In the genomic region with DNA sequence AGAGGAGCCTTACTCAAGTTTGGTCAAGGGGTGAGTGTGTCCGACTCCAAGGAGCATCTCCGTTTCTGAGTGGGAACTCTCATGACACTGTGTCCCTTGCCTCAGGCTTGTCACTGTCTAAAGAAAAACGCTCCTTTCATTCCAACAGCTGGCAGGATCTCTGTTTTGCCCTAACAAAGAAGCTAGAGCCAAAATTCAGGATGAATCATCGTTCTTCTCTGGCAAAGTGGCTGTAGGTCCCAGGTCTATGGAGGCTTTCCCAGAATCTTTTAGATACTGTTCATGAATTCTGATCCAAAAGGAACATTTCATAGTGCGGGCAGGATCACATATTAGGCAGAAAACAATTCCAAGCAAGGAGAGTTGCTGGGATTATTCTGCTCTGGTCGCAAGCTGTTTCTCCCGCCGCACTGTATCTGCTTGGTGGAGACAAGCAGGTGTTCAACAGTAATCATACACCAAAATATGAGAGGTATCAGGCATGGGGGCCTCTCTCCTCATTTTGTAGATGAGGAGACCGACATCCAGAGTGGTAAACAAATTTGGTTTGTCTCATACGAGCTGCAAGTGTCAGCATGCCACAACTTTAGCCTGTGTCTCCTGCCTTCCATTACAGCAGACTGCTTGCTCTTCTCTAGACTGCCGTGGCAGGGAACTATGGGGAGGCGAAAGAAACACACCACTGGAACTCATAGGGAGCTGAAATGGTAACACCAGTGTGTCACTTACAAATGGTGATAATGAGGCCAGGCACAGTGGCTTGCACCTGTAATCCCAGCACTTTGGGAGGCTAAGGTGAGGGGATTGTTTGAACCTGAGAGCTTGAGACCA, we compare ENCODE assay signal across 14 cellular contexts.
DNase-seq lines count a peak whose midpoint lies in the region; ATAC-seq and TF ChIP-seq lines count a peak whose summit lies in the region.
"Had no signal": no experiment of that assay in that cellular context is flagged by ENCODE, and none has a peak within 500 bp of the region (broad histone marks: within the 10 kb centered on the region; RNA-seq: fewer than 3 reads in every experiment).

No MANE protein-coding gene starts in this region.

- H3K4ac ChIP-seq in H9 (ENCODE audit: low read depth, low read length) = no peak overlapping the region

- H3K9ac ChIP-seq in H9 (ENCODE audit: extremely low read depth, insufficient read length, low read length) (no peak overlapping the region), rectal smooth muscle tissue (ENCODE audit: low read length) (no peak overlapping the region)
- H3K9ac ChIP-seq: BLaER1 treated with 17β-estradiol and CSF1 and Interleukin-3, amounts not matched to agents 10 nM and 100 nM had no signal

- H3K4me2 ChIP-seq in H9 (ENCODE audit: insufficient read depth, insufficient read length, low read length) = no peak overlapping the region
- H3K4me2 ChIP-seq: BLaER1 treated with 17β-estradiol and CSF1 and Interleukin-3, amounts not matched to agents 10 nM and 100 nM had no signal

- TF ChIP-seq POLR2A in breast epithelium (IDR thresholded peaks at IDR 0.05) = peak; percentile 26

- intact Hi-C loops in breast epithelium (cut with DNase I; ENCODE audit: low total_unique reads) (loop anchor here (2.0 kb wide), 1 partner anchor 63 kb away; no protein-coding TSS in a partner anchor), heart right ventricle (cut with DNase I) (loop anchor here in 3 of 10 donors (10.0 kb wide), 3 partner anchors 73 to 173 kb away; a partner anchor contains a TSS)

- H4K91ac ChIP-seq in H9 (ENCODE audit: insufficient read length, low read depth, low read length) = peak overlapping the region; percentile 39

- H3K27ac ChIP-seq in H9 (ENCODE audit: insufficient read length, low read depth, low read length) (no peak overlapping the region), breast epithelium (peak overlapping the region; percentile 84 to 88), heart right ventricle (peak overlapping the region in 9 of 10 donors; percentile 58 to 83 (median 72)), rectal smooth muscle tissue (ENCODE audit: low read depth, low read length) (peak overlapping the region; percentile 63)
- H3K27ac ChIP-seq: BLaER1 treated with 17β-estradiol and CSF1 and Interleukin-3, amounts not matched to agents 10 nM and 100 nM had no signal

- peak overlapping the region; percentile 45 for H2BK12ac ChIP-seq in H9 (ENCODE audit: insufficient read length, low read depth, low read length)

- H3K4me3 ChIP-seq in breast epithelium = peak overlapping the region in 1 of 3 donors; percentile 16
- H3K4me3 ChIP-seq in heart right ventricle = peak overlapping the region in 1 of 10 donors; percentile 14
- no peak overlapping the region for H3K4me3 ChIP-seq in rectal smooth muscle tissue (ENCODE audit: low read length)
- H3K4me3 ChIP-seq: BLaER1 treated with 17β-estradiol and CSF1 and Interleukin-3, amounts not matched to agents 10 nM and 100 nM had no signal

- H2BK120ac ChIP-seq in H9 (ENCODE audit: low read depth, low read length, poor library complexity, severe bottlenecking) = no peak overlapping the region

- no peak overlapping the region; a peak in 1 of 7 replicates for H3K27ac Mint-ChIP-seq in H9
- H3K27ac Mint-ChIP-seq: T-helper 1 cell treated with Interleukin-12 subunit alpha and Interleukin-12 subunit beta and Interleukin-4 antibody, amounts not matched to agents 30 μg/mL and 1 μg/mL, for 36 hours had no signal

- no peaks in the 10 kb centered on the region for H4K20me1 ChIP-seq in H9 (ENCODE audit: control insufficient read depth, insufficient read depth, insufficient read length)
- H4K20me1 ChIP-seq: BLaER1 treated with 17β-estradiol and CSF1 and Interleukin-3, amounts not matched to agents 10 nM and 100 nM had no signal

- H3K9me3 ChIP-seq in H9 (ENCODE audit: control insufficient read depth, low read depth, low read length) (no peaks in the 10 kb centered on the region), breast epithelium (peaks cover 0 to 4% of the 10 kb centered on the region in 2 donors), heart right ventricle (no peaks in the 10 kb centered on the region)

- no peak overlapping the region for H3K4me3 Mint-ChIP-seq in H9
- H3K4me3 Mint-ChIP-seq: activated T-cell treated with anti-CD3 and anti-CD28 coated beads, Interleukin-2, amount 50 U/mL, for 4 hours; T-helper 1 cell treated with Interleukin-12 subunit alpha and Interleukin-12 subunit beta and Interleukin-4 antibody, amounts not matched to agents 30 μg/mL and 1 μg/mL, for 36 hours had no signal

- H3K9me3 Mint-ChIP-seq in H9 = peaks cover 3 to 6% of the 10 kb centered on the region in 2 experiments; a peak in 2 of 5 replicates
- H3K9me3 Mint-ChIP-seq: activated T-cell treated with anti-CD3 and anti-CD28 coated beads, Interleukin-2, amount 50 U/mL, for 4 hours; T-helper 1 cell treated with Interleukin-12 subunit alpha and Interleukin-12 subunit beta and Interleukin-4 antibody, amounts not matched to agents 30 μg/mL and 1 μg/mL, for 36 hours had no signal

- no peak overlapping the region for H4K8ac ChIP-seq in H9 (replicated peaks; ENCODE audit: insufficient read length, low read depth, low read length)

- H3K4me1 Mint-ChIP-seq in H9 = peaks cover 0 to 11% of the 10 kb centered on the region in 2 experiments; a peak in 2 of 4 replicates

- TF ChIP-seq CTCF in H9 (conservative IDR thresholded peaks at IDR 0.05) (no peak), breast epithelium (IDR thresholded peaks at IDR 0.05) (no peak), heart right ventricle (IDR thresholded peaks at IDR 0.05) (no peak)

- H3K23ac ChIP-seq in H9 (ENCODE audit: insufficient read length, low read depth, low read length) = no peak overlapping the region

- no peak overlapping the region for H2AFZ ChIP-seq in H9 (ENCODE audit: low read length)

- no peak overlapping the region for H2BK15ac ChIP-seq in H9 (ENCODE audit: low read depth, low read length)

- H2BK20ac ChIP-seq in H9 (ENCODE audit: low read depth, low read length, poor library complexity, severe bottlenecking) = no peak overlapping the region

- H3K36me3 Mint-ChIP-seq in H9 (ENCODE audit: insufficient read depth in 1 of 3, low read depth in 3 of 3) = peaks cover 2 to 16% (median 10%) of the 10 kb centered on the region in 3 experiments; a peak in 6 of 7 replicates

- H3K4me1 ChIP-seq in H9 (ENCODE audit: insufficient read depth, low read length) (no peaks in the 10 kb centered on the region), breast epithelium (peaks cover 0 to 4% of the 10 kb centered on the region in 2 donors), heart right ventricle (peaks cover 0 to 28% (median 13%) of the 10 kb centered on the region in 9 donors), rectal smooth muscle tissue (ENCODE audit: control insufficient read depth, insufficient read depth, low read length) (no peaks in the 10 kb centered on the region)

- H4K5ac ChIP-seq in H9 (ENCODE audit: insufficient read length, low read depth, low read length) = no peak overlapping the region

- WGBS in H9 (ENCODE audit: extremely low coverage, insufficient read length, low lambda C conversion rate) = no CpG with 5 or more reads among the region's 12 CpGs
- 42 to 47% methylated on average over 12 of the region's 12 CpGs for WGBS in heart right ventricle, 2 donors

- H2AK5ac ChIP-seq in H9 (ENCODE audit: insufficient read length, low read length) = no peak overlapping the region

- H3K18ac ChIP-seq in H9 (ENCODE audit: insufficient read length, low read depth, low read length) = no peak overlapping the region

- no peaks in the 10 kb centered on the region for H3K23me2 ChIP-seq in H9 (ENCODE audit: insufficient read length, low read depth, low read length, poor library complexity, severe bottlenecking)

- H3K79me1 ChIP-seq in H9 (ENCODE audit: insufficient read depth, low read depth, low read length, poor library complexity, severe bottlenecking) = no peaks in the 10 kb centered on the region

- H2BK5ac ChIP-seq in H9 (ENCODE audit: insufficient read length, low read length) = no peak overlapping the region

- DNase-seq in H9 = no peak
- DNase-seq in breast epithelium (ENCODE audit: low spot score in 2 of 2) = peak in 1 of 2 donors; percentile 86
- DNase-seq in heart right ventricle = no peak
- DNase-seq in activated T-cell treated with anti-CD3 and anti-CD28 coated beads for 4 hours = no peak
- DNase-seq in germinal center (ENCODE audit: low spot score) = no peak
- DNase-seq: activated CD4-positive, alpha-beta T cell treated with anti-CD3 and anti-CD28 coated beads for 48 hours; activated T-cell treated with anti-CD3 and anti-CD28 coated beads, Interleukin-2, amount 50 U/mL, for 4 hours; stimulated activated CD4-positive, alpha-beta T cell treated with anti-CD3 and anti-CD28 coated beads, Interleukin-4, amount 100 ng/mL, for 24 hours; stimulated activated naive CD8-positive, alpha-beta T cell treated with anti-CD3 and anti-CD28 coated beads, Interleukin-15, Interleukin-2, amounts not matched to agents 100 U/mL and 50 U/mL, for 24 hours had no signal

- H3K14ac ChIP-seq in H9 (ENCODE audit: insufficient read depth, low read length) = no peak overlapping the region

- no peaks in the 10 kb centered on the region for H3K27me3 Mint-ChIP-seq in H9 (ENCODE audit: low read depth)

- H3K27me3 ChIP-seq in H9 (ENCODE audit: insufficient read depth, low read length) = no peaks in the 10 kb centered on the region
- no peaks in the 10 kb centered on the region for H3K27me3 ChIP-seq in breast epithelium
- H3K27me3 ChIP-seq in heart right ventricle = no peaks in the 10 kb centered on the region
- no peaks in the 10 kb centered on the region for H3K27me3 ChIP-seq in rectal smooth muscle tissue (ENCODE audit: control insufficient read depth, insufficient read depth, low read length)
- H3K27me3 ChIP-seq: BLaER1 treated with 17β-estradiol and CSF1 and Interleukin-3, amounts not matched to agents 10 nM and 100 nM had no signal

- peak; percentile 35 to 67 (median 44) for ATAC-seq in heart right ventricle
- ATAC-seq in HG03159 (IDR thresholded peaks at IDR 0.05; ENCODE audit: unreplicated experiment) = no peak
- ATAC-seq in HG02763 (IDR thresholded peaks at IDR 0.05; ENCODE audit: unreplicated experiment) = no peak
- ATAC-seq: activated T-cell treated with anti-CD3 and anti-CD28 coated beads, Interleukin-2, amount 50 U/mL, for 4 hours; stimulated activated naive CD8-positive, alpha-beta T cell treated with anti-CD3 and anti-CD28 coated beads, Interleukin-15, Interleukin-2, amounts not matched to agents 100 U/mL and 50 U/mL, for 24 hours had no signal

- no peaks in the 10 kb centered on the region for H3K79me2 ChIP-seq in H9 (ENCODE audit: insufficient read depth, low read length)

- H3K56ac ChIP-seq in H9 (ENCODE audit: insufficient read length, low read depth, low read length) = no peak overlapping the region

- no peaks in the 10 kb centered on the region for H3K36me3 ChIP-seq in breast epithelium
- no peaks in the 10 kb centered on the region for H3K36me3 ChIP-seq in heart right ventricle
- no peaks in the 10 kb centered on the region for H3K36me3 ChIP-seq in rectal smooth muscle tissue (ENCODE audit: control insufficient read depth, insufficient read depth, low read length)
- H3K36me3 ChIP-seq: BLaER1 treated with 17β-estradiol and CSF1 and Interleukin-3, amounts not matched to agents 10 nM and 100 nM had no signal

- H3T11ph ChIP-seq in H9 (ENCODE audit: low read length) = no peak overlapping the region

Comparison
In these comparisons a context has a peak if more than half of its experiments do, and no peak if none do; other contexts are left out.
1. ATAC-seq: peak in heart right ventricle (8 of 8); none in HG03159 (single experiment) and HG02763 (single experiment).